Comparison of ENCODE assay signal across 8 cellular contexts in the genomic region with DNA sequence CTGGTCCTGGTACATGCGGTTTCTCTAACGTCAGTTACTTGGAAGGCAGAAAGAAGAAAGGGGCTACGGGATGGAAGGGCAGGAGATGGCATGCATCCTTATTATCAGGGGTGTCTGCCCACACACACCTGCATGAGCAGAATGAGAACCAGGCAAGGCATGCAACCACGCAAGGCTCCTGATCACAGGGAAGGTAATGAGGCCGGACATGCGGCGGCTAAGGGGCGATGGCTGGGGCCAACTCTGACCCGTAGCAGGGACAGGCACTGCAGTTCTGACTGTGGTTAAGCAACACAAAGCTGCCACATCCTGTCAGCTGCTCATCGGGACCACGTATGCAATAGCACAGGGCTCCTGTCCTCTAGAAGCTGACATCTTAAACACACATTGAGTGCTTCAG.
A peak's percentile ranks its signal among the peaks of the same experiment; 100 is the strongest.
DNase-seq lines count a peak whose midpoint lies in the region; ATAC-seq and TF ChIP-seq lines count a peak whose summit lies in the region.

No MANE protein-coding gene starts in this region.

- TF ChIP-seq CTCF in activated B cell treated with CpG ODN at 0.5 μM for 24 hours (IDR thresholded peaks at IDR 0.05) (no peak), left ventricle myocardium inferior (IDR thresholded peaks at IDR 0.05; ENCODE audit: borderline replicate concordance) (no peak), mesothelial cell of epicardium (IDR thresholded peaks at IDR 0.05; ENCODE audit: unreplicated experiment) (no peak)

- H3K4me3 ChIP-seq in left ventricle myocardium inferior = no peak overlapping the region
- no peak overlapping the region for H3K4me3 ChIP-seq in aorta (ENCODE audit: low read length in 2 of 2)

- peaks cover 30% of the 10 kb centered on the region for H3K4me1 Mint-ChIP-seq in activated B cell treated with CpG ODN at 0.5 μM for 24 hours
- no peaks in the 10 kb centered on the region for H3K4me1 Mint-ChIP-seq in mesothelial cell of epicardium

- intact Hi-C loops in activated B cell treated with CpG ODN at 0.5 μM for 24 hours (cut with micrococcal nuclease) (no loop called here), left ventricle myocardium inferior (cut with micrococcal nuclease) (no loop called here), aorta (cut with DNase I) (loop anchor here (10.0 kb wide), 1 partner anchor 177 kb away; a partner anchor contains a TSS)

- H3K9me3 Mint-ChIP-seq in activated B cell treated with CpG ODN at 0.5 μM for 24 hours (no peaks in the 10 kb centered on the region), mesothelial cell of epicardium (peaks cover 8% of the 10 kb centered on the region)

- H3K9me3 ChIP-seq in left ventricle myocardium inferior (replicated peaks) (peaks cover 12% of the 10 kb centered on the region), aorta (ENCODE audit: control insufficient read depth, low read length) (no peaks in the 10 kb centered on the region)

- H3K27ac Mint-ChIP-seq in activated B cell treated with CpG ODN at 0.5 μM for 24 hours (peak overlapping the region; percentile 59), mesothelial cell of epicardium (no peak overlapping the region)

- DNase-seq in activated B cell treated with CpG ODN at 0.5 μM for 24 hours (no peak), left ventricle myocardium inferior (no peak), aorta (peak in 1 of 2 donors; percentile 62), NCI-H2107 treated with DMSO at 0.1 percent for 48 hours (lab: John Stamatoyannopoulos, UW; ENCODE audit: unreplicated experiment) (no peak), NCI-H1694 treated with DMSO at 0.1 percent for 48 hours (lab: John Stamatoyannopoulos, UW) (no peak), mesothelial cell of epicardium (ENCODE audit: low spot score in 2 of 2, unreplicated experiment in 2 of 2) (no peak)

- peak overlapping the region; percentile 43 for H3K27ac ChIP-seq in left ventricle myocardium inferior (replicated peaks)
- no peak overlapping the region for H3K27ac ChIP-seq in aorta (ENCODE audit: low read depth in 1 of 2, low read length in 2 of 2)

- H3K4me3 Mint-ChIP-seq in activated B cell treated with CpG ODN at 0.5 μM for 24 hours = no peak overlapping the region
- no peak overlapping the region for H3K4me3 Mint-ChIP-seq in mesothelial cell of epicardium

- H3K27me3 ChIP-seq in left ventricle myocardium inferior (ENCODE audit: low read depth) (no peaks in the 10 kb centered on the region), aorta (ENCODE audit: control insufficient read depth in 1 of 2, insufficient read depth in 2 of 2, low read length in 1 of 2) (no peaks in the 10 kb centered on the region)

- 82% methylated on average over 11 of the region's 11 CpGs for WGBS in aorta, 2 donors

- POLR2A ChIA-PET in activated B cell treated with CpG ODN at 0.5 μM for 24 hours (lab: Charles Lee) = interaction anchor here (1.0 to 1.5 kb wide), 2 partner anchors 49 to 174 kb away, joined by 3 read pairs; no protein-coding TSS in a partner anchor

- H3K27me3 Mint-ChIP-seq in activated B cell treated with CpG ODN at 0.5 μM for 24 hours (no peaks in the 10 kb centered on the region), mesothelial cell of epicardium (ENCODE audit: low read depth) (no peaks in the 10 kb centered on the region)

- CTCF ChIA-PET in activated B cell treated with CpG ODN at 0.5 μM for 24 hours (lab: Charles Lee) = no interaction called here

- H3K4me1 ChIP-seq in left ventricle myocardium inferior = peaks cover 67% of the 10 kb centered on the region
- peaks cover 0 to 4% of the 10 kb centered on the region in 2 donors for H3K4me1 ChIP-seq in aorta (ENCODE audit: control insufficient read depth in 1 of 2, insufficient read depth in 2 of 2, low read length in 2 of 2)

- H3K36me3 ChIP-seq in left ventricle myocardium inferior = peaks cover 32% of the 10 kb centered on the region
- H3K36me3 ChIP-seq in aorta (ENCODE audit: control insufficient read depth in 1 of 2, insufficient read depth in 2 of 2, low read length in 1 of 2) = no peaks in the 10 kb centered on the region

- peaks cover 55% of the 10 kb centered on the region for H3K36me3 Mint-ChIP-seq in activated B cell treated with CpG ODN at 0.5 μM for 24 hours (ENCODE audit: low read depth)
- peaks cover 11% of the 10 kb centered on the region for H3K36me3 Mint-ChIP-seq in mesothelial cell of epicardium

- ATAC-seq in GM19025 (IDR thresholded peaks at IDR 0.05; ENCODE audit: low read depth, unreplicated experiment) (peak; percentile 62), HG03103 (IDR thresholded peaks at IDR 0.05; ENCODE audit: low read depth, unreplicated experiment) (peak; percentile 91), activated B cell treated with CpG ODN at 0.5 μM for 24 hours (ENCODE audit: low read depth) (peak; percentile 70), aorta (ENCODE audit: low FRiP score) (peak; percentile 39)

Comparison
In these comparisons a context has a peak if more than half of its experiments do, and no peak if none do; other contexts are left out.
1. ATAC-seq: peak in every context shown above with its lines; median percentile 91 in HG03103; 70 in activated B cell treated with CpG ODN at 0.5 μM for 24 hours; 62 in GM19025; 39 in aorta.
2. intact Hi-C loops: an anchor here in aorta (10.0 kb wide); none called in activated B cell treated with CpG ODN at 0.5 μM for 24 hours and left ventricle myocardium inferior.